In genomic region chr1:36609241-36610027, GRCh38 we compare ENCODE assay signal across 8 cellular contexts.
DNase-seq lines count a peak whose midpoint lies in the region; ATAC-seq and TF ChIP-seq lines count a peak whose summit lies in the region.

No MANE protein-coding gene starts in this region.

- ATAC-seq in activated CD4-positive, alpha-beta T cell treated with anti-CD3 and anti-CD28 coated beads for 36 hours = peak; percentile 78
- ATAC-seq in stimulated activated memory B cell treated with anti-CD40 and anti-IgM and Interleukin-4, amounts not matched to agents 10 μg/mL and 1 μg/mL and 100 μg/mL, for 72 hours = peak; percentile 53
- ATAC-seq in GM19463 (IDR thresholded peaks at IDR 0.05; ENCODE audit: unreplicated experiment) = no peak

- CTCF ChIA-PET in activated CD4-positive, alpha-beta T cell treated with anti-CD3 and anti-CD28 coated beads for 36 hours (lab: Charles Lee) = interaction anchor here (0.6 to 2.1 kb wide), 13 partner anchors 10 to 474 kb away, joined by 3 to 6 read pairs (median 3); no protein-coding TSS in a partner anchor

- intact Hi-C loops in activated CD4-positive, alpha-beta T cell treated with anti-CD3 and anti-CD28 coated beads for 36 hours (cut with DNase I, micrococcal nuclease) = no loop called here

- H3K36me3 ChIP-seq in MG63 = no peaks in the 10 kb centered on the region

- no peaks in the 10 kb centered on the region for H3K27me3 Mint-ChIP-seq in activated CD4-positive, alpha-beta T cell treated with anti-CD3 and anti-CD28 coated beads for 36 hours
- peaks cover 4% of the 10 kb centered on the region for H3K27me3 Mint-ChIP-seq in brain
- peaks cover 8% of the 10 kb centered on the region for H3K27me3 Mint-ChIP-seq in stimulated activated memory B cell treated with anti-CD40 and anti-IgM and Interleukin-4, amounts not matched to agents 10 μg/mL and 1 μg/mL and 100 μg/mL, for 72 hours

- no peak overlapping the region for H3K4me3 ChIP-seq in MG63

- H3K9me3 Mint-ChIP-seq in activated CD4-positive, alpha-beta T cell treated with anti-CD3 and anti-CD28 coated beads for 36 hours (ENCODE audit: low read depth) = no peaks in the 10 kb centered on the region
- peaks cover 0 to 2% (median 0%) of the 10 kb centered on the region in 5 experiments for H3K9me3 Mint-ChIP-seq in brain
- H3K9me3 Mint-ChIP-seq in stimulated activated memory B cell treated with anti-CD40 and anti-IgM and Interleukin-4, amounts not matched to agents 10 μg/mL and 1 μg/mL and 100 μg/mL, for 72 hours = no peaks in the 10 kb centered on the region

- H3K4me3 Mint-ChIP-seq in activated CD4-positive, alpha-beta T cell treated with anti-CD3 and anti-CD28 coated beads for 36 hours = no peak overlapping the region
- H3K4me3 Mint-ChIP-seq in brain = no peak overlapping the region
- no peak overlapping the region for H3K4me3 Mint-ChIP-seq in stimulated activated memory B cell treated with anti-CD40 and anti-IgM and Interleukin-4, amounts not matched to agents 10 μg/mL and 1 μg/mL and 100 μg/mL, for 72 hours

- POLR2A ChIA-PET in activated CD4-positive, alpha-beta T cell treated with anti-CD3 and anti-CD28 coated beads for 36 hours (lab: Charles Lee) = interaction anchor here (0.7 kb wide), 1 partner anchor 93 kb away, joined by 5 read pairs; no protein-coding TSS in a partner anchor

- TF ChIP-seq CTCF in brain (conservative IDR thresholded peaks at IDR 0.05) = peak; percentile 57 to 73

- H3K9me3 ChIP-seq in MG63 = no peaks in the 10 kb centered on the region

- H3K27me3 ChIP-seq in MG63 = peaks cover 4% of the 10 kb centered on the region

- no peak overlapping the region for H3K27ac Mint-ChIP-seq in activated CD4-positive, alpha-beta T cell treated with anti-CD3 and anti-CD28 coated beads for 36 hours
- H3K27ac Mint-ChIP-seq in brain = peak overlapping the region in 2 of 5 experiments; percentile 6 to 71
- H3K27ac Mint-ChIP-seq in stimulated activated memory B cell treated with anti-CD40 and anti-IgM and Interleukin-4, amounts not matched to agents 10 μg/mL and 1 μg/mL and 100 μg/mL, for 72 hours = no peak overlapping the region

- peaks cover 6% of the 10 kb centered on the region for H3K4me1 Mint-ChIP-seq in activated CD4-positive, alpha-beta T cell treated with anti-CD3 and anti-CD28 coated beads for 36 hours
- peaks cover 24% of the 10 kb centered on the region for H3K4me1 Mint-ChIP-seq in brain
- no peaks in the 10 kb centered on the region for H3K4me1 Mint-ChIP-seq in stimulated activated memory B cell treated with anti-CD40 and anti-IgM and Interleukin-4, amounts not matched to agents 10 μg/mL and 1 μg/mL and 100 μg/mL, for 72 hours

- no peaks in the 10 kb centered on the region for H3K36me3 Mint-ChIP-seq in activated CD4-positive, alpha-beta T cell treated with anti-CD3 and anti-CD28 coated beads for 36 hours (ENCODE audit: low read depth)
- H3K36me3 Mint-ChIP-seq in brain = no peaks in the 10 kb centered on the region
- no peaks in the 10 kb centered on the region for H3K36me3 Mint-ChIP-seq in stimulated activated memory B cell treated with anti-CD40 and anti-IgM and Interleukin-4, amounts not matched to agents 10 μg/mL and 1 μg/mL and 100 μg/mL, for 72 hours

- peak; percentile 72 for DNase-seq in activated CD4-positive, alpha-beta T cell treated with anti-CD3 and anti-CD28 coated beads for 36 hours
- no peak for DNase-seq in activated CD4-positive, alpha-beta T cell treated with anti-CD3 and anti-CD28 coated beads for 4 hours
- DNase-seq in MG63 (peak; percentile 59), RPMI7951 (ENCODE audit: low read depth) (peak; percentile 49), left kidney (ENCODE audit: low read depth, low spot score) (peak; percentile 89)

Comparison
In these comparisons a context has a peak if more than half of its experiments do, and no peak if none do; other contexts are left out.
1. DNase-seq: peak in activated CD4-positive, alpha-beta T cell treated with anti-CD3 and anti-CD28 coated beads for 36 hours (single experiment), MG63 (single experiment), RPMI7951 (single experiment) and left kidney (single experiment); none in activated CD4-positive, alpha-beta T cell treated with anti-CD3 and anti-CD28 coated beads for 4 hours (0 of 2).